7 cellular contexts compared by ENCODE assay signal in genomic region chr1:144931553-144931952, GRCh38.
DNase-seq lines count a peak whose midpoint lies in the region; ATAC-seq and TF ChIP-seq lines count a peak whose summit lies in the region.
"Not testable (repeated sequence)": the region's sequence is repeated elsewhere in the genome, so short reads cannot be mapped to it uniquely, and the experiment has no call there.

No MANE protein-coding gene starts in this region.

- not testable (repeated sequence) for H2AFZ ChIP-seq in HCT116 (ENCODE audit: low read depth, low read length, poor library complexity, severe bottlenecking); PC-3 (ENCODE audit: low read length)

- H4K20me1 ChIP-seq in HCT116 (ENCODE audit: insufficient read depth); PC-3 (ENCODE audit: low read length): not testable (repeated sequence)

- not testable (repeated sequence) for H3K27ac Mint-ChIP-seq in MCF 10A (ENCODE audit: low read depth, unreplicated experiment)

- not testable (repeated sequence) for H3K9me3 Mint-ChIP-seq in MCF 10A (ENCODE audit: unreplicated experiment)

- H3K4me1 Mint-ChIP-seq in MCF 10A (ENCODE audit: insufficient read depth, unreplicated experiment) = not testable (repeated sequence)

- not testable (repeated sequence) for H3K27me3 Mint-ChIP-seq in MCF 10A (ENCODE audit: insufficient read depth, unreplicated experiment)

- RAD21 ChIA-PET in HCT116 (lab: Charles Lee; ENCODE audit: low non-redundant PET in 1 of 2, low total read pairs in 2 of 2, uncharacterized antibody in 2 of 2, unreplicated experiment in 2 of 2) = not testable (repeated sequence)

- not testable (repeated sequence) for H3K4me3 Mint-ChIP-seq in MCF 10A (ENCODE audit: unreplicated experiment)

- H3K4me3 ChIP-seq in HCT116 (replicated peaks in 1 of 2; ENCODE audit: low read depth in 1 of 2, low read length in 2 of 2); PC-3 (ENCODE audit: low read length); fibroblast of villous mesenchyme (ENCODE audit: low read depth, low read length); liver (ENCODE audit: low read depth in 1 of 3, low read length in 3 of 3): not testable (repeated sequence)

- not testable (repeated sequence) for TF ChIP-seq RAD21 in HCT116 (IDR thresholded peaks at IDR 0.05; ENCODE audit: low read depth); liver (IDR thresholded peaks at IDR 0.05)

- H3K79me2 ChIP-seq in HCT116 (ENCODE audit: insufficient read depth, low read length); PC-3 (ENCODE audit: low read length): not testable (repeated sequence)

- peak; percentile 52 for ATAC-seq in HCT116
- not testable (repeated sequence) for ATAC-seq in PC-3

- in situ Hi-C loops in Caki2 (cut with HindIII; ENCODE audit: low pct_unique_long_range_greater_than_20kb, low sequenced_read_pairs) = not testable (repeated sequence)

- H3K36me3 Mint-ChIP-seq in MCF 10A (ENCODE audit: insufficient read depth, unreplicated experiment) = not testable (repeated sequence)

- CTCF ChIA-PET in HCT116 (lab: Charles Lee); PC-3 (lab: Charles Lee); MCF 10A (lab: Yijun Ruan, JAX): not testable (repeated sequence)

- not testable (repeated sequence) for H3K4me2 ChIP-seq in HCT116 (ENCODE audit: low read length); PC-3 (ENCODE audit: low read length)

- not testable (repeated sequence) for H3K4me1 ChIP-seq in HCT116 (ENCODE audit: control insufficient read depth in 1 of 2, insufficient read depth in 2 of 2, low read length in 2 of 2); PC-3 (ENCODE audit: insufficient read depth, low read length); liver (ENCODE audit: control insufficient read depth in 4 of 4, insufficient read depth in 4 of 4, low read length in 3 of 4)

- BruUV-seq in HCT116 (replicated peaks; lab: Mats Ljungman, UMichigan); PC-3 (replicated peaks; lab: Mats Ljungman, UMichigan); MCF 10A (replicated peaks; lab: Mats Ljungman, UMichigan): not testable (repeated sequence)

- not testable (repeated sequence) for H3K27me3 ChIP-seq in HCT116 (ENCODE audit: insufficient read depth, low read length); PC-3 (ENCODE audit: low read length); liver (ENCODE audit: control insufficient read depth in 4 of 4, insufficient read depth in 4 of 4, low read length in 3 of 4)

- TF ChIP-seq CTCF in HCT116 (IDR thresholded peaks at IDR 0.05 in 2 of 3, conservative IDR thresholded peaks at IDR 0.05 in 1 of 3; ENCODE audit: borderline replicate concordance in 1 of 3, insufficient read depth in 1 of 3, low read depth in 2 of 3, low read length in 2 of 3); PC-3 (conservative IDR thresholded peaks at IDR 0.05; ENCODE audit: low read depth, low read length); MCF 10A (IDR thresholded peaks at IDR 0.05; ENCODE audit: unreplicated experiment); fibroblast of villous mesenchyme (IDR thresholded peaks at IDR 0.05; ENCODE audit: insufficient read depth, low read depth, low read length); liver (IDR thresholded peaks at IDR 0.05; ENCODE audit: low read depth, low read length, missing input control): not testable (repeated sequence)

- not testable (repeated sequence) for H3F3A ChIP-seq in PC-3 (ENCODE audit: low read length, unreplicated experiment)

- not testable (repeated sequence) for TF ChIP-seq POLR2A in HCT116 (IDR thresholded peaks at IDR 0.05; ENCODE audit: borderline replicate concordance, extremely low read depth, insufficient read depth, insufficient read length)

- intact Hi-C loops in HCT116 (cut with micrococcal nuclease); PC-3 (cut with micrococcal nuclease); MCF 10A (cut with micrococcal nuclease): not testable (repeated sequence)

- not testable (repeated sequence) for H3K9me3 ChIP-seq in HCT116 (ENCODE audit: control insufficient read depth in 1 of 2, insufficient read depth in 1 of 2, low read depth in 1 of 2, low read length in 2 of 2); PC-3 (ENCODE audit: low read length); liver (ENCODE audit: control insufficient read depth in 4 of 4, low read length in 3 of 4)

- H3K9ac ChIP-seq in HCT116 (ENCODE audit: low read length); PC-3 (ENCODE audit: low read length); liver (ENCODE audit: low read depth in 1 of 2, low read length in 2 of 2): not testable (repeated sequence)

- not testable (repeated sequence) for H3K36me3 ChIP-seq in HCT116 (ENCODE audit: control insufficient read depth in 1 of 2, insufficient read depth in 2 of 2, low read length in 2 of 2); PC-3 (ENCODE audit: low read depth, low read length); liver (ENCODE audit: control insufficient read depth in 4 of 4, insufficient read depth in 3 of 4, low read depth in 1 of 4, low read length in 3 of 4)

- peak; percentile 1 for DNase-seq in Caki2 (ENCODE audit: low read depth)
- DNase-seq in HCT116 (ENCODE audit: low read depth, low spot score) = not testable (repeated sequence)
- DNase-seq in PC-3 = peak; percentile 0
- peak; percentile 0 for DNase-seq in MCF 10A (ENCODE audit: unreplicated experiment)
- peak; percentile 19 for DNase-seq in fibroblast of villous mesenchyme (ENCODE audit: low read depth)
- DNase-seq in renal cortical epithelial cell (ENCODE audit: low read depth) = peak; percentile 44

- H3K9me2 ChIP-seq in HCT116 (ENCODE audit: insufficient read depth); PC-3 (replicated peaks; ENCODE audit: low read length): not testable (repeated sequence)

- 32% methylated on average over 1 of the region's 1 CpG for WGBS in liver

- POLR2A ChIA-PET in HCT116 (lab: Charles Lee); PC-3 (lab: Charles Lee; ENCODE audit: unreplicated experiment); MCF 10A (lab: Yijun Ruan, JAX): not testable (repeated sequence)

- H3K27ac ChIP-seq in HCT116 (ENCODE audit: low read depth, low read length); PC-3 (ENCODE audit: low read length); liver (ENCODE audit: low read depth in 1 of 2, low read length in 2 of 2): not testable (repeated sequence)

TF ChIP-seq in liver, 16 proteins besides CTCF, POLR2A, EP300 and RAD21:
- TF ChIP-seq HNF4A (conservative IDR thresholded peaks at IDR 0.05) = peak; percentile 39 to 48
- TF ChIP-seq SP1 (IDR thresholded peaks at IDR 0.05) = peak; percentile 12
